20 cellular contexts compared by ENCODE assay signal in genomic region chr12:6770094-6770493, GRCh38. TPM values are rescaled to one million over a fixed set of nuclear protein-coding genes. Genes with fewer than 3 reads are reported as not detected.
DNase-seq lines count a peak whose midpoint lies in the region; FAIRE-seq and TF ChIP-seq lines count a peak whose summit lies in the region.
"Had no signal": no experiment of that assay in that cellular context is flagged by ENCODE, and none has a peak within 500 bp of the region (broad histone marks: within the 10 kb centered on the region; RNA-seq: fewer than 3 reads in every experiment).

No MANE protein-coding gene starts in this region.

- CTCF ChIA-PET in HEK293 (lab: Yijun Ruan, JAX), result interaction anchor here (7.8 kb wide), 1 partner anchor 16 kb away, joined by 140 read pairs; the partner anchor contains the start of gene MLF2
- CTCF ChIA-PET in mammary epithelial cell (lab: Charles Lee; ENCODE audit: low non-redundant PET), result no interaction called here

- H3K4me1 Mint-ChIP-seq in neural crest cell, result peaks cover 58% of the 10 kb centered on the region

- no peak overlapping the region for H2AFZ ChIP-seq in mammary epithelial cell (ENCODE audit: low read depth, low read length)

- no peaks in the 10 kb centered on the region for H3K9me3 Mint-ChIP-seq in neural crest cell
- H3K9me3 Mint-ChIP-seq: CD8-positive, alpha-beta T cell had no signal

- dilution Hi-C loops in mammary epithelial cell (cut with HindIII; ENCODE audit: low sequenced_read_pairs), result loop anchor here (5.0 kb wide), 2 partner anchors 78 to 87 kb away; no protein-coding TSS in a partner anchor

- H3K79me2 ChIP-seq in mammary epithelial cell (ENCODE audit: insufficient read depth, low read length), result peaks cover 32% of the 10 kb centered on the region

- H3K27ac Mint-ChIP-seq in neural crest cell (ENCODE audit: unreplicated experiment), result no peak overlapping the region
- H3K27ac Mint-ChIP-seq: CD8-positive, alpha-beta T cell had no signal

- H3K36me3 ChIP-seq in HEK293 (ENCODE audit: control insufficient read depth in 2 of 2, insufficient read depth in 1 of 2, low read length in 2 of 2) (peaks cover 11 to 26% of the 10 kb centered on the region in 2 experiments; a peak in 2 of 3 replicates), mammary epithelial cell (ENCODE audit: insufficient read depth, low read length) (peaks cover 10% of the 10 kb centered on the region), small intestine (ENCODE audit: control insufficient read depth in 2 of 2, insufficient read depth in 2 of 2, low read length in 2 of 2) (peaks cover 0 to 2% of the 10 kb centered on the region in 2 donors), tibial artery (peaks cover 19 to 28% (median 25%) of the 10 kb centered on the region in 3 donors)
- H3K36me3 ChIP-seq: ovary, SJCRH30 had no signal

- peak overlapping the region; percentile 57 for H3K4me3 Mint-ChIP-seq in neural crest cell
- H3K4me3 Mint-ChIP-seq: CD8-positive, alpha-beta T cell had no signal

- H3K27me3 ChIP-seq in mammary epithelial cell (ENCODE audit: insufficient read depth, low read length) (no peaks in the 10 kb centered on the region), small intestine (ENCODE audit: control insufficient read depth in 2 of 2, insufficient read depth in 2 of 2, low read length in 2 of 2) (peaks cover 0 to 3% of the 10 kb centered on the region in 2 donors), tibial artery (no peaks in the 10 kb centered on the region)
- H3K27me3 ChIP-seq: ovary, SJCRH30 had no signal

- peak overlapping the region; percentile 99 for H3K27ac ChIP-seq in 22Rv1
- no peak overlapping the region for H3K27ac ChIP-seq in HEK293 (ENCODE audit: extremely low read depth, low read depth, low read length)
- no peak overlapping the region for H3K27ac ChIP-seq in mammary epithelial cell (ENCODE audit: insufficient read depth, low read depth, low read length)
- H3K27ac ChIP-seq in small intestine (ENCODE audit: low read depth in 1 of 2, low read length in 1 of 2), result no peak overlapping the region
- H3K27ac ChIP-seq in tibial artery, result peak overlapping the region in 1 of 2 donors; percentile 97
- H3K27ac ChIP-seq: SJCRH30 had no signal

- POLR2A ChIA-PET in HEK293 (lab: Yijun Ruan, JAX), result interaction anchor here (1.6 to 4.7 kb wide), 2 partner anchors 17 to 46 kb away, joined by 6 to 42 read pairs; partner anchors contain the start of genes COPS7A and MLF2

- TF ChIP-seq CTCF in 22Rv1 (IDR thresholded peaks at IDR 0.05) (no peak), HEK293 (tag by site-specific recombination; IDR thresholded peaks at IDR 0.05) (no peak), mammary epithelial cell (conservative IDR thresholded peaks at IDR 0.05 in 1 of 2, IDR thresholded peaks at IDR 0.05 in 1 of 2; ENCODE audit: extremely low read depth in 1 of 2, insufficient read depth in 1 of 2, low read depth in 1 of 2, low read length in 2 of 2) (no peak), neural crest cell (conservative IDR thresholded peaks at IDR 0.05) (no peak), tibial artery (IDR thresholded peaks at IDR 0.05) (no peak)

- intact Hi-C loops in mammary epithelial cell (cut with micrococcal nuclease) (no loop called here), tibial artery (cut with DNase I; ENCODE audit: low total_unique reads) (loop anchor here (10.0 kb wide), 1 partner anchor 155 kb away; no protein-coding TSS in a partner anchor)

- H3K4me1 ChIP-seq in HEK293 (ENCODE audit: control insufficient read depth, insufficient read depth, low read length) (peaks cover 20% of the 10 kb centered on the region), mammary epithelial cell (ENCODE audit: insufficient read depth, low read length) (peaks cover 13% of the 10 kb centered on the region), small intestine (ENCODE audit: control insufficient read depth in 2 of 2, insufficient read depth in 1 of 2, low read depth in 1 of 2, low read length in 1 of 2) (peaks cover 5 to 7% of the 10 kb centered on the region in 2 donors), tibial artery (peaks cover 0 to 51% (median 39%) of the 10 kb centered on the region in 4 donors)

- no peak overlapping the region for H3K4me3 ChIP-seq in HEK293 (ENCODE audit: low read depth, low read length)
- no peak overlapping the region for H3K4me3 ChIP-seq in mammary epithelial cell (replicated peaks in 1 of 3; ENCODE audit: insufficient read depth in 1 of 3, low read depth in 2 of 3, low read length in 3 of 3)
- no peak overlapping the region for H3K4me3 ChIP-seq in small intestine (ENCODE audit: low read depth in 1 of 2, low read length in 2 of 2)
- H3K4me3 ChIP-seq in tibial artery, result no peak overlapping the region
- H3K4me3 ChIP-seq: ovary, SJCRH30 had no signal

- peaks cover 16% of the 10 kb centered on the region for H3K36me3 Mint-ChIP-seq in neural crest cell (ENCODE audit: low read depth)
- H3K36me3 Mint-ChIP-seq: CD8-positive, alpha-beta T cell had no signal

- no peak for FAIRE-seq in small intestine (lab: Jason Lieb, UNC)

- no peak overlapping the region for H3K4me2 ChIP-seq in mammary epithelial cell (ENCODE audit: insufficient read depth, low read depth, low read length)

- 81% methylated on average over 9 of the region's 12 CpGs for WGBS in mammary epithelial cell (ENCODE audit: low coverage, missing lambda C conversion rate)
- WGBS in small intestine, 3 donors, result 91 to 94% (median 93%) methylated on average over 10 to 12 of the region's 12 CpGs

- DNase-seq in mammary epithelial cell (no peak), neural crest cell (ENCODE audit: low read depth, low spot score) (no peak), small intestine (no peak), NCI-H1436 treated with DMSO at 0.1 percent for 48 hours (lab: John Stamatoyannopoulos, UW) (no peak), tibial artery (no peak)
- DNase-seq: activated CD4-positive, CD25-positive, alpha-beta regulatory T cell; activated effector memory CD4-positive, alpha-beta T cell treated with anti-CD3 and anti-CD28 coated beads, Interleukin-2, amount 50 U/mL, for 16 hours; amniotic stem cell; caudate nucleus; CD8-positive, alpha-beta T cell; DMS79; NCI-H146; NCI-H2171 treated with DMSO at 0.1 percent for 48 hours; NCI-H69; ovary; SJCRH30; stimulated activated naive CD8-positive, alpha-beta T cell treated with anti-CD3 and anti-CD28 coated beads, Interleukin-15, Interleukin-2, amounts not matched to agents 100 U/mL and 50 U/mL, for 24 hours had no signal

- peaks cover 18% of the 10 kb centered on the region for H3K27me3 Mint-ChIP-seq in neural crest cell (ENCODE audit: low read depth)

- in situ Hi-C loops in mammary epithelial cell (cut with MboI; ENCODE audit: low sequenced_read_pairs in 2 of 2), result no loop called here

- no peaks in the 10 kb centered on the region for H3K9me3 ChIP-seq in HEK293 (ENCODE audit: control insufficient read depth, insufficient read depth, low read depth, low read length)
- no peaks in the 10 kb centered on the region for H3K9me3 ChIP-seq in mammary epithelial cell (replicated peaks; ENCODE audit: insufficient read depth, low read length)
- H3K9me3 ChIP-seq in small intestine (ENCODE audit: control insufficient read depth, low read depth), result no peaks in the 10 kb centered on the region
- no peaks in the 10 kb centered on the region for H3K9me3 ChIP-seq in tibial artery
- H3K9me3 ChIP-seq: ovary, SJCRH30 had no signal

- BruUV-seq in mammary epithelial cell (replicated peaks; lab: Mats Ljungman, UMichigan), result TSS peak; percentile 89

- H4K20me1 ChIP-seq in mammary epithelial cell (ENCODE audit: insufficient read depth, low read length), result no peaks in the 10 kb centered on the region

- no peak overlapping the region for H3K9ac ChIP-seq in mammary epithelial cell (ENCODE audit: insufficient read depth, low read length)

TF ChIP-seq in HEK293, 187 proteins besides CTCF, POLR2A, EP300 and RAD21:
- TF ChIP-seq ZFP37 (tag by site-specific recombination; IDR thresholded peaks at IDR 0.05) (no peak), ZNF513 (tag by site-specific recombination; IDR thresholded peaks at IDR 0.05) (peak; percentile 88)

RNA-seq across cellular contexts. Expression of gene LAG3, which starts 2.2 kb away (rescaled TPM):
- 1 to 10 TPM in 1 of 2 donors, under 1 TPM in 1; 0.67 to 1.3 TPM for total RNA-seq in mammary epithelial cell
- polyA plus RNA-seq in mammary epithelial cell, result 0.33 TPM
- polyA minus RNA-seq in mammary epithelial cell, result not detected
- 4.7 and 4.9 TPM in 2 replicates for total RNA-seq in neural crest cell
- 1 to 10 TPM in 1 of 3 donors, under 1 TPM in 2; 0.67 to 5.9 (median 0.76) TPM for polyA plus RNA-seq in small intestine
- total RNA-seq: M059J had no signal

RNA-seq across cellular contexts. Expression of gene PTMS, which starts 3.9 kb away (rescaled TPM):
- total RNA-seq in mammary epithelial cell (100 to 1,000 TPM in 1 of 2 donors, 10 to 100 TPM in 1; 56.5 to 365 TPM), neural crest cell (629 and 669 TPM in 2 replicates)
- polyA plus RNA-seq in mammary epithelial cell (199 TPM), small intestine (100 to 1,000 TPM in 1 of 3 donors, 10 to 100 TPM in 2; 34.0 to 204 (median 85.9) TPM)
- 356 TPM for polyA minus RNA-seq in mammary epithelial cell

RNA-seq across cellular contexts. Expression of gene MLF2, which starts 17.2 kb away (rescaled TPM):
- total RNA-seq in mammary epithelial cell (100 to 1,000 TPM; 233 to 294 TPM), neural crest cell (203 and 217 TPM in 2 replicates)
- polyA plus RNA-seq in mammary epithelial cell (425 TPM), small intestine (100 to 1,000 TPM; 163 to 233 (median 204) TPM)
- polyA minus RNA-seq in mammary epithelial cell, result 387 TPM

RNA-seq across cellular contexts. Expression of gene CD4, which starts 19.2 kb away (rescaled TPM):
- total RNA-seq in mammary epithelial cell (1 to 10 TPM in 1 of 2 donors, under 1 TPM in 1; 0.17 to 1.8 TPM), neural crest cell (3.8 and 4.1 TPM in 2 replicates)
- polyA plus RNA-seq in mammary epithelial cell (0.60 TPM), small intestine (1 to 10 TPM in 2 of 3 donors, under 1 TPM in 1; 0.89 to 7.8 (median 5.1) TPM)
- polyA minus RNA-seq in mammary epithelial cell, result not detected
- total RNA-seq: M059J, SJCRH30 had no signal

RNA-seq across cellular contexts. Expression of gene COPS7A, which starts 46.2 kb away (rescaled TPM):
- total RNA-seq in mammary epithelial cell (10 to 100 TPM; 54.2 to 57.2 TPM), neural crest cell (37.5 and 37.7 TPM in 2 replicates)
- polyA plus RNA-seq in mammary epithelial cell (96.9 TPM), small intestine (10 to 100 TPM; 30.5 to 49.3 (median 31.8) TPM)
- 48.0 TPM for polyA minus RNA-seq in mammary epithelial cell
